ENCODE assay signal across 15 cellular contexts in genomic region chr1:153525088-153525713, GRCh38. TPM values are rescaled to one million over a fixed set of nuclear protein-coding genes. Genes with fewer than 3 reads are reported as not detected.
DNase-seq lines count a peak whose midpoint lies in the region; ATAC-seq and TF ChIP-seq lines count a peak whose summit lies in the region.
"Had no signal": no experiment of that assay in that cellular context is flagged by ENCODE, and none has a peak within 500 bp of the region (broad histone marks: within the 10 kb centered on the region; RNA-seq: fewer than 3 reads in every experiment).

No MANE protein-coding gene starts in this region.

- H3K4me1 ChIP-seq in foreskin keratinocyte: peaks cover 28% of the 10 kb centered on the region
- H3K4me1 ChIP-seq in suprapubic skin: peaks cover 20% of the 10 kb centered on the region

- TF ChIP-seq CTCF in astrocyte of the spinal cord (IDR thresholded peaks at IDR 0.05; ENCODE audit: low read depth, low read length) (no peak), foreskin keratinocyte (conservative IDR thresholded peaks at IDR 0.05) (no peak), suprapubic skin (IDR thresholded peaks at IDR 0.05) (no peak)

- CTCF ChIA-PET in activated CD4-positive, alpha-beta T cell treated with anti-CD3 and anti-CD28 coated beads, Interleukin-2, amount 10 ng/mL, durations not matched to agents 7 days and 5 days (lab: Charles Lee): interaction anchor here (1.4 to 2.2 kb wide), 3 partner anchors 8 to 74 kb away, joined by 3 to 10 read pairs (median 3); no protein-coding TSS in a partner anchor

- H3K9me3 Mint-ChIP-seq in activated CD4-positive, alpha-beta T cell treated with anti-CD3 and anti-CD28 coated beads, Interleukin-2, amount 10 ng/mL, durations not matched to agents 7 days and 5 days: no peaks in the 10 kb centered on the region
- H3K9me3 Mint-ChIP-seq: naive thymus-derived CD4-positive, alpha-beta T cell had no signal

- DNase-seq in activated CD4-positive, alpha-beta T cell treated with anti-CD3 and anti-CD28 coated beads, Interleukin-2, amount 10 ng/mL, durations not matched to agents 7 days and 5 days: no peak
- DNase-seq in activated CD4-positive, alpha-beta T cell treated with anti-CD3 and anti-CD28 coated beads for 48 hours: no peak
- peak; percentile 49 for DNase-seq in astrocyte of the spinal cord (ENCODE audit: low read depth, low spot score)
- DNase-seq in foreskin keratinocyte: peak in 1 of 2 donors; percentile 44
- peak in 1 of 2 donors; percentile 19 for DNase-seq in suprapubic skin (ENCODE audit: low spot score in 2 of 2)
- DNase-seq in effector CD8-positive, alpha-beta T cell (lab: John Stamatoyannopoulos, UW): no peak
- DNase-seq: activated CD4-positive, alpha-beta T cell treated with anti-CD3 and anti-CD28 coated beads for 1 hour; DND-41; kidney; naive thymus-derived CD4-positive, alpha-beta T cell; small intestine had no signal

- H3K4me3 ChIP-seq in astrocyte of the spinal cord (ENCODE audit: low read depth, low read length) (no peak overlapping the region), suprapubic skin (no peak overlapping the region)
- H3K4me3 ChIP-seq: cardiac muscle cell had no signal

- H3K9me3 ChIP-seq in suprapubic skin: no peaks in the 10 kb centered on the region

- in situ Hi-C loops in astrocyte of the spinal cord (cut with HindIII; ENCODE audit: low sequenced_read_pairs): no loop called here

- H3K36me3 Mint-ChIP-seq in activated CD4-positive, alpha-beta T cell treated with anti-CD3 and anti-CD28 coated beads, Interleukin-2, amount 10 ng/mL, durations not matched to agents 7 days and 5 days (ENCODE audit: low read depth): peaks cover 8% of the 10 kb centered on the region

- H3K27ac Mint-ChIP-seq in activated CD4-positive, alpha-beta T cell treated with anti-CD3 and anti-CD28 coated beads, Interleukin-2, amount 10 ng/mL, durations not matched to agents 7 days and 5 days: peak overlapping the region; percentile 19

- TF ChIP-seq POLR2A in suprapubic skin (IDR thresholded peaks at IDR 0.05): no peak

- WGBS in suprapubic skin: 22% methylated on average over 2 of the region's 3 CpGs

- H3K27me3 ChIP-seq in foreskin keratinocyte (no peaks in the 10 kb centered on the region), suprapubic skin (no peaks in the 10 kb centered on the region)
- H3K27me3 ChIP-seq: cardiac muscle cell had no signal

- ATAC-seq in foreskin keratinocyte: no peak
- no peak for ATAC-seq in GM18867 (IDR thresholded peaks at IDR 0.05; ENCODE audit: unreplicated experiment)
- ATAC-seq in GM18520 (IDR thresholded peaks at IDR 0.05; ENCODE audit: unreplicated experiment): no peak
- ATAC-seq: naive thymus-derived CD4-positive, alpha-beta T cell had no signal

- H3K27ac ChIP-seq in foreskin keratinocyte (peak overlapping the region; percentile 83), suprapubic skin (peak overlapping the region; percentile 76)
- H3K27ac ChIP-seq: cardiac muscle cell had no signal

- H3K4me1 Mint-ChIP-seq in activated CD4-positive, alpha-beta T cell treated with anti-CD3 and anti-CD28 coated beads, Interleukin-2, amount 10 ng/mL, durations not matched to agents 7 days and 5 days: peaks cover 11% of the 10 kb centered on the region

- no peak overlapping the region for H3K4me3 Mint-ChIP-seq in activated CD4-positive, alpha-beta T cell treated with anti-CD3 and anti-CD28 coated beads, Interleukin-2, amount 10 ng/mL, durations not matched to agents 7 days and 5 days
- H3K4me3 Mint-ChIP-seq: naive thymus-derived CD4-positive, alpha-beta T cell had no signal

- POLR2A ChIA-PET in activated CD4-positive, alpha-beta T cell treated with anti-CD3 and anti-CD28 coated beads, Interleukin-2, amount 10 ng/mL, durations not matched to agents 7 days and 5 days (lab: Charles Lee): no interaction called here

- TF ChIP-seq EP300 in suprapubic skin (IDR thresholded peaks at IDR 0.05): no peak

- no peaks in the 10 kb centered on the region for H3K27me3 Mint-ChIP-seq in activated CD4-positive, alpha-beta T cell treated with anti-CD3 and anti-CD28 coated beads, Interleukin-2, amount 10 ng/mL, durations not matched to agents 7 days and 5 days
- H3K27me3 Mint-ChIP-seq: naive thymus-derived CD4-positive, alpha-beta T cell had no signal

- H3K36me3 ChIP-seq in suprapubic skin: no peaks in the 10 kb centered on the region
- H3K36me3 ChIP-seq: cardiac muscle cell had no signal

RNA-seq across cellular contexts. Expression of gene S100A6, which starts 10.6 kb away (rescaled TPM):
- total RNA-seq in activated CD4-positive, alpha-beta T cell treated with anti-CD3 and anti-CD28 coated beads, Interleukin-2, amount 10 ng/mL, durations not matched to agents 7 days and 5 days: 100 to 1,000 TPM; 444 to 557 TPM
- total RNA-seq in foreskin keratinocyte: 3,644 and 4,242 TPM in 2 replicates
- 6,268 and 7,449 TPM in 2 replicates for polyA plus RNA-seq in foreskin keratinocyte
- total RNA-seq in suprapubic skin: 100 to 1,000 TPM; 135 to 264 (median 241) TPM

RNA-seq across cellular contexts. Expression of gene S100A5, which starts 15.5 kb away (rescaled TPM):
- 1 to 10 TPM; 3.0 to 3.8 TPM for total RNA-seq in activated CD4-positive, alpha-beta T cell treated with anti-CD3 and anti-CD28 coated beads, Interleukin-2, amount 10 ng/mL, durations not matched to agents 7 days and 5 days
- total RNA-seq in foreskin keratinocyte (0.27 TPM in 1 of 2 replicates, not detected in the other), suprapubic skin (not detected)
- 0.50 and 0.73 TPM in 2 replicates for polyA plus RNA-seq in foreskin keratinocyte
- total RNA-seq: cardiac muscle cell, M059J had no signal

RNA-seq across cellular contexts. Expression of gene S100A4, which starts 20.4 kb away (rescaled TPM):
- 100 to 1,000 TPM; 678 to 905 TPM for total RNA-seq in activated CD4-positive, alpha-beta T cell treated with anti-CD3 and anti-CD28 coated beads, Interleukin-2, amount 10 ng/mL, durations not matched to agents 7 days and 5 days
- total RNA-seq in foreskin keratinocyte (12.1 and 23.7 TPM in 2 replicates), suprapubic skin (100 to 1,000 TPM in 3 of 4 donors, 10 to 100 TPM in 1; 89.3 to 229 (median 175) TPM)
- polyA plus RNA-seq in foreskin keratinocyte: 22.8 and 43.2 TPM in 2 replicates

RNA-seq across cellular contexts. Expression of gene S100A3, which starts 23.9 kb away (rescaled TPM):
- not detected for total RNA-seq in activated CD4-positive, alpha-beta T cell treated with anti-CD3 and anti-CD28 coated beads, Interleukin-2, amount 10 ng/mL, durations not matched to agents 7 days and 5 days
- 14.3 and 18.5 TPM in 2 replicates for total RNA-seq in foreskin keratinocyte
- 21.4 and 29.0 TPM in 2 replicates for polyA plus RNA-seq in foreskin keratinocyte
- total RNA-seq in suprapubic skin: 100 to 1,000 TPM in 1 of 4 donors, 10 to 100 TPM in 2, not detected in 1; 42.6 to 342 (median 88.0) TPM
- total RNA-seq: cardiac muscle cell; naive thymus-derived CD4-positive, alpha-beta T cell had no signal
- polyA plus RNA-seq: naive thymus-derived CD4-positive, alpha-beta T cell had no signal

RNA-seq across cellular contexts. Expression of gene S100A2, which starts 40.4 kb away (rescaled TPM):
- total RNA-seq in activated CD4-positive, alpha-beta T cell treated with anti-CD3 and anti-CD28 coated beads, Interleukin-2, amount 10 ng/mL, durations not matched to agents 7 days and 5 days: 1 to 10 TPM in 1 of 2 experiments, under 1 TPM in 1; 0.50 to 1.8 TPM
- 19,361 and 22,376 TPM in 2 replicates for total RNA-seq in foreskin keratinocyte
- polyA plus RNA-seq in foreskin keratinocyte: 28,573 and 30,723 TPM in 2 replicates
- total RNA-seq in suprapubic skin: 100 to 1,000 TPM; 127 to 519 (median 267) TPM
- total RNA-seq: cardiac muscle cell had no signal
- polyA plus RNA-seq: naive thymus-derived CD4-positive, alpha-beta T cell had no signal
